In genomic region chr11:58675344-58676155, GRCh38 we compare ENCODE assay signal across 1 cellular context.
TF ChIP-seq lines count a peak whose summit lies in the region.

No MANE protein-coding gene starts in this region.

TF ChIP-seq in H1, 55 proteins besides CTCF, POLR2A, EP300 and RAD21 (continued from another document):
- no peak for TF ChIP-seq SIN3A (conservative IDR thresholded peaks at IDR 0.05 in 1 of 2, IDR thresholded peaks at IDR 0.05 in 1 of 2; ENCODE audit: low read depth in 1 of 2, low read length in 2 of 2)
- no peak for TF ChIP-seq SRF (IDR thresholded peaks at IDR 0.05; ENCODE audit: low read depth, low read length)
- no peak for TF ChIP-seq BRCA1 (IDR thresholded peaks at IDR 0.05; ENCODE audit: low read depth, low read length)
- TF ChIP-seq EZH2 (IDR thresholded peaks at IDR 0.05; ENCODE audit: low read depth, low read length, severe bottlenecking): no peak
- TF ChIP-seq GABPA (IDR thresholded peaks at IDR 0.05; ENCODE audit: borderline replicate concordance, insufficient read depth, low read length): no peak
- TF ChIP-seq CTBP2 (IDR thresholded peaks at IDR 0.05; ENCODE audit: borderline replicate concordance, insufficient read depth, insufficient read length, low read length): no peak
- TF ChIP-seq TAF7 (optimal IDR thresholded peaks at IDR 0.05; ENCODE audit: borderline replicate concordance, low read depth, low read length): no peak
- no peak for TF ChIP-seq JUND (IDR thresholded peaks at IDR 0.05; ENCODE audit: low read length)
- no peak for TF ChIP-seq ZNF274 (IDR thresholded peaks at IDR 0.05; ENCODE audit: borderline replicate concordance, extremely low read depth, low read length)
- TF ChIP-seq, protein P1, sequence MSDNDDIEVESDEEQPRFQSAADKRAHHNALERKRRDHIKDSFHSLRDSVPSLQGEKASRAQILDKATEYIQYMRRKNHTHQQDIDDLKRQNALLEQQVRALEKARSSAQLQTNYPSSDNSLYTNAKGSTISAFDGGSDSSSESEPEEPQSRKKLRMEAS (IDR thresholded peaks at IDR 0.05): no peak
- no peak for TF ChIP-seq KDM1A (IDR thresholded peaks at IDR 0.05; ENCODE audit: borderline replicate concordance, low read length)
- TF ChIP-seq E2F6 (IDR thresholded peaks at IDR 0.05): no peak
